ENCODE assay signal across 1 cellular context in genomic region chr3:13475871-13476590, GRCh38.
A peak's percentile ranks its signal among the peaks of the same experiment; 100 is the strongest.
TF ChIP-seq lines count a peak whose summit lies in the region.

No MANE protein-coding gene starts in this region.

TF ChIP-seq in HepG2, 621 proteins besides CTCF, POLR2A, EP300 and RAD21 (continued from another document and continues in another):
- no peak for TF ChIP-seq SNAPC5 (CRISPR knock-in tag; IDR thresholded peaks at IDR 0.05; ENCODE audit: borderline replicate concordance)
- no peak for TF ChIP-seq ZNF770 (CRISPR knock-in tag; IDR thresholded peaks at IDR 0.05)
- no peak for TF ChIP-seq EEA1 (CRISPR knock-in tag; IDR thresholded peaks at IDR 0.05; ENCODE audit: borderline replicate concordance)
- TF ChIP-seq TSC22D2 (CRISPR knock-in tag; IDR thresholded peaks at IDR 0.05; ENCODE audit: borderline replicate concordance): no peak
- TF ChIP-seq SKIL (CRISPR knock-in tag; IDR thresholded peaks at IDR 0.05; ENCODE audit: borderline replicate concordance): peak; percentile 66; the same call in 1 of the 2 replicates
- TF ChIP-seq TBX3 (IDR thresholded peaks at IDR 0.05; ENCODE audit: borderline replicate concordance): peak; percentile 30; the same call in 1 of the 2 replicates
- TF ChIP-seq JARID2 (CRISPR knock-in tag; IDR thresholded peaks at IDR 0.05; ENCODE audit: insufficient replicate concordance): no peak
- TF ChIP-seq ZNF407 (CRISPR knock-in tag; IDR thresholded peaks at IDR 0.05; ENCODE audit: not compliant biosample characterization): no peak
- peak; percentile 51; the same call in 1 of the 2 replicates for TF ChIP-seq ARNTL (CRISPR knock-in tag; IDR thresholded peaks at IDR 0.05)
- TF ChIP-seq ZNF607 (CRISPR knock-in tag; IDR thresholded peaks at IDR 0.05; ENCODE audit: borderline replicate concordance): peak; percentile 19; the same call in 1 of the 2 replicates
- TF ChIP-seq SIX1 (CRISPR knock-in tag; IDR thresholded peaks at IDR 0.05; ENCODE audit: borderline replicate concordance): peak; percentile 100
- no peak for TF ChIP-seq SNAI1 (CRISPR knock-in tag; IDR thresholded peaks at IDR 0.05; ENCODE audit: borderline replicate concordance)
- TF ChIP-seq ZNF776 (CRISPR knock-in tag; IDR thresholded peaks at IDR 0.05): no peak
- peak; percentile 79 for TF ChIP-seq FOXA1 (IDR thresholded peaks at IDR 0.05)
- TF ChIP-seq FOXA1 (CRISPR knock-in tag; IDR thresholded peaks at IDR 0.05): peak; percentile 98
- TF ChIP-seq TFDP2 (CRISPR knock-in tag; IDR thresholded peaks at IDR 0.05): no peak
- 0 out of 2 replicates have a peak, but pooled peaks have one; percentile 45 for TF ChIP-seq ZNF558 (CRISPR knock-in tag; IDR thresholded peaks at IDR 0.05; ENCODE audit: borderline replicate concordance)
- TF ChIP-seq ZNF598 (CRISPR knock-in tag; IDR thresholded peaks at IDR 0.05; ENCODE audit: borderline replicate concordance): no peak
- 0 out of 2 replicates have a peak, but pooled peaks have one; percentile 38 for TF ChIP-seq ZNF7 (CRISPR knock-in tag; IDR thresholded peaks at IDR 0.05)
- TF ChIP-seq ZNF616 (CRISPR knock-in tag; IDR thresholded peaks at IDR 0.05; ENCODE audit: low read depth): no peak
- no peak for TF ChIP-seq ZNF672 (CRISPR knock-in tag; IDR thresholded peaks at IDR 0.05)
- TF ChIP-seq THYN1 (CRISPR knock-in tag; IDR thresholded peaks at IDR 0.05; ENCODE audit: borderline replicate concordance, low read depth): no peak
- no peak for TF ChIP-seq ATRX (CRISPR knock-in tag; IDR thresholded peaks at IDR 0.05; ENCODE audit: borderline replicate concordance)
- no peak for TF ChIP-seq ZNF24 (IDR thresholded peaks at IDR 0.05)
- TF ChIP-seq GATAD1 (CRISPR knock-in tag; IDR thresholded peaks at IDR 0.05): no peak
- no peak for TF ChIP-seq ATM (IDR thresholded peaks at IDR 0.05; ENCODE audit: borderline replicate concordance)
- 0 out of 2 replicates have a peak, but pooled peaks have one; percentile 32 for TF ChIP-seq REPIN1 (CRISPR knock-in tag; IDR thresholded peaks at IDR 0.05; ENCODE audit: borderline replicate concordance, low read depth)
- TF ChIP-seq ZNF746 (CRISPR knock-in tag; IDR thresholded peaks at IDR 0.05): no peak
- no peak for TF ChIP-seq ZNF33A (CRISPR knock-in tag; IDR thresholded peaks at IDR 0.05; ENCODE audit: borderline replicate concordance)
- TF ChIP-seq ZC3H13 (CRISPR knock-in tag; IDR thresholded peaks at IDR 0.05): no peak
- TF ChIP-seq HOXA7 (CRISPR knock-in tag; IDR thresholded peaks at IDR 0.05): no peak
- no peak for TF ChIP-seq FIP1L1 (IDR thresholded peaks at IDR 0.05; ENCODE audit: borderline replicate concordance, insufficient read depth, low read depth, low read length)
- TF ChIP-seq ARNT (IDR thresholded peaks at IDR 0.05): no peak
- TF ChIP-seq ZNF317 (CRISPR knock-in tag; IDR thresholded peaks at IDR 0.05): no peak
- TF ChIP-seq SOX5 (CRISPR knock-in tag; IDR thresholded peaks at IDR 0.05; ENCODE audit: borderline replicate concordance): peak; percentile 81
- no peak for TF ChIP-seq ZBTB8A (CRISPR knock-in tag; IDR thresholded peaks at IDR 0.05; ENCODE audit: borderline replicate concordance, low read depth)
- TF ChIP-seq GPN1 (CRISPR knock-in tag; IDR thresholded peaks at IDR 0.05; ENCODE audit: borderline replicate concordance): no peak
- no peak for TF ChIP-seq ZNF121 (CRISPR knock-in tag; IDR thresholded peaks at IDR 0.05)
- peak; percentile 78; the same call in 1 of the 2 replicates for TF ChIP-seq ZNF12 (CRISPR knock-in tag; IDR thresholded peaks at IDR 0.05)
- no peak for TF ChIP-seq SRSF1 (optimal IDR thresholded peaks at IDR 0.05; ENCODE audit: low read depth, low read length)
- TF ChIP-seq ATF3 (CRISPR knock-in tag; IDR thresholded peaks at IDR 0.05): no peak
- TF ChIP-seq ZNF841 (CRISPR knock-in tag; IDR thresholded peaks at IDR 0.05; ENCODE audit: borderline replicate concordance): no peak
- TF ChIP-seq MAX (IDR thresholded peaks at IDR 0.05): peak; percentile 71
- no peak for TF ChIP-seq ZNF678 (CRISPR knock-in tag; IDR thresholded peaks at IDR 0.05)
- TF ChIP-seq ZGPAT (CRISPR knock-in tag; IDR thresholded peaks at IDR 0.05): peak; percentile 55
- peak; percentile 66; the same call in 1 of the 2 replicates for TF ChIP-seq ZMYM3 (CRISPR knock-in tag; IDR thresholded peaks at IDR 0.05)
- peak; percentile 75 for TF ChIP-seq KAT8 (CRISPR knock-in tag; IDR thresholded peaks at IDR 0.05)
- TF ChIP-seq TFE3 (CRISPR knock-in tag; IDR thresholded peaks at IDR 0.05): peak; percentile 87
- TF ChIP-seq ZBTB38 (CRISPR knock-in tag; IDR thresholded peaks at IDR 0.05): peak; percentile 53
- no peak for TF ChIP-seq MTF2 (CRISPR knock-in tag; IDR thresholded peaks at IDR 0.05; ENCODE audit: borderline replicate concordance)
- no peak; the same call in 1 of the 2 replicates for TF ChIP-seq ZNF232 (CRISPR knock-in tag; IDR thresholded peaks at IDR 0.05; ENCODE audit: borderline replicate concordance)
- 0 out of 2 replicates have a peak, but pooled peaks have one; percentile 55 for TF ChIP-seq ZNF556 (CRISPR knock-in tag; IDR thresholded peaks at IDR 0.05; ENCODE audit: borderline replicate concordance)
- TF ChIP-seq NCOR1 (IDR thresholded peaks at IDR 0.05; ENCODE audit: borderline replicate concordance, low read length): no peak
